13 cellular contexts compared by ENCODE assay signal in genomic region chr1:26282694-26283019, GRCh38. TPM values are rescaled to one million over a fixed set of nuclear protein-coding genes. Genes with fewer than 3 reads are reported as not detected.
DNase-seq lines count a peak whose midpoint lies in the region; ATAC-seq and TF ChIP-seq lines count a peak whose summit lies in the region.
"Had no signal": no experiment of that assay in that cellular context is flagged by ENCODE, and none has a peak within 500 bp of the region (broad histone marks: within the 10 kb centered on the region; RNA-seq: fewer than 3 reads in every experiment).

No MANE protein-coding gene starts in this region.

- intact Hi-C loops in gastrocnemius medialis (cut with DNase I; ENCODE audit: low total_unique reads) = no loop called here

- peaks cover 39% of the 10 kb centered on the region for H3K4me1 ChIP-seq in NT2/D1 (ENCODE audit: insufficient read depth, insufficient read length)
- H3K4me1 ChIP-seq in gastrocnemius medialis = peaks cover 51 to 66% of the 10 kb centered on the region in 2 donors

- peaks cover 78% of the 10 kb centered on the region for H3K4me1 Mint-ChIP-seq in T-helper 2 cell treated with Interferon-gamma antibody and Interleukin-4, amounts not matched to agents 5 μg/mL and 100 μg/mL, for 36 hours (ENCODE audit: low read depth)

- in situ Hi-C loops in gastrocnemius medialis (cut with MboI; ENCODE audit: low sequenced_read_pairs in 4 of 4) = no loop called here

- H3K9me3 ChIP-seq in NT2/D1 (ENCODE audit: insufficient read depth, low read length) (no peaks in the 10 kb centered on the region), gastrocnemius medialis (no peaks in the 10 kb centered on the region)
- H3K9me3 ChIP-seq: A549, uterus had no signal

- H3K36me3 Mint-ChIP-seq in T-helper 2 cell treated with Interferon-gamma antibody and Interleukin-4, amounts not matched to agents 5 μg/mL and 100 μg/mL, for 36 hours (ENCODE audit: low read depth) = peaks cover 60% of the 10 kb centered on the region

- peaks cover 43% of the 10 kb centered on the region for H3K36me3 ChIP-seq in NT2/D1 (ENCODE audit: insufficient read depth, insufficient read length, low read length)
- peaks cover 0 to 14% of the 10 kb centered on the region in 2 donors for H3K36me3 ChIP-seq in gastrocnemius medialis
- H3K36me3 ChIP-seq: uterus had no signal

- H3K27ac ChIP-seq in epithelial cell of prostate (peak overlapping the region; percentile 37), gastrocnemius medialis (peak overlapping the region; percentile 89 to 98 (median 93)), caudate nucleus (ENCODE audit: low read depth, low read length) (no peak overlapping the region)
- H3K27ac ChIP-seq: A549, KMS-11, uterus had no signal

- no peak for DNase-seq in T-helper 2 cell treated with Interferon-gamma antibody and Interleukin-4, amounts not matched to agents 5 μg/mL and 100 μg/mL, for 36 hours (ENCODE audit: low spot score)
- DNase-seq in T-helper 2 cell = no peak
- no peak for DNase-seq in NT2/D1 (ENCODE audit: low read depth, low spot score)
- DNase-seq in epithelial cell of prostate (ENCODE audit: low read depth, low spot score) = no peak
- no peak for DNase-seq in gastrocnemius medialis
- no peak for DNase-seq in caudate nucleus (lab: John Stamatoyannopoulos, UW)
- DNase-seq in activated gamma-delta T cell (lab: John Stamatoyannopoulos, UW) = no peak
- DNase-seq: activated CD4-positive, alpha-beta T cell treated with anti-CD3 and anti-CD28 coated beads, Interleukin-2, amount 50 U/mL, for 1 hour; uterus had no signal

- peak overlapping the region; percentile 97 for H3K27ac Mint-ChIP-seq in T-helper 2 cell treated with Interferon-gamma antibody and Interleukin-4, amounts not matched to agents 5 μg/mL and 100 μg/mL, for 36 hours

- peak overlapping the region; percentile 88 for H3K4me3 Mint-ChIP-seq in T-helper 2 cell treated with Interferon-gamma antibody and Interleukin-4, amounts not matched to agents 5 μg/mL and 100 μg/mL, for 36 hours

- TF ChIP-seq CTCF in gastrocnemius medialis (IDR thresholded peaks at IDR 0.05 in 4 of 5, conservative IDR thresholded peaks at IDR 0.05 in 1 of 5) = no peak

- no peaks in the 10 kb centered on the region for H3K27me3 Mint-ChIP-seq in T-helper 2 cell treated with Interferon-gamma antibody and Interleukin-4, amounts not matched to agents 5 μg/mL and 100 μg/mL, for 36 hours (ENCODE audit: low read depth)

- peak overlapping the region; percentile 57 for H3K9ac ChIP-seq in NT2/D1 (ENCODE audit: insufficient read length, low read depth)
- H3K9ac ChIP-seq: KMS-11 had no signal

- no peak for TF ChIP-seq POLR2A in gastrocnemius medialis (IDR thresholded peaks at IDR 0.05)

- no peaks in the 10 kb centered on the region for H3K9me3 Mint-ChIP-seq in T-helper 2 cell treated with Interferon-gamma antibody and Interleukin-4, amounts not matched to agents 5 μg/mL and 100 μg/mL, for 36 hours

- ATAC-seq in gastrocnemius medialis (no peak), GM19035 (IDR thresholded peaks at IDR 0.05; ENCODE audit: unreplicated experiment) (no peak)
- ATAC-seq: A549 had no signal

- H3K4me3 ChIP-seq in NT2/D1 (ENCODE audit: insufficient read length, low read depth) (no peak overlapping the region), gastrocnemius medialis (no peak overlapping the region)
- H3K4me3 ChIP-seq: A549, uterus had no signal

- H3K27me3 ChIP-seq in NT2/D1 (ENCODE audit: insufficient read depth, insufficient read length) (no peaks in the 10 kb centered on the region), gastrocnemius medialis (no peaks in the 10 kb centered on the region)
- H3K27me3 ChIP-seq: uterus had no signal

RNA-seq across cellular contexts. Expression of gene SH3BGRL3, which starts 2.8 kb away (rescaled TPM):
- total RNA-seq in gastrocnemius medialis = 10 to 100 TPM; 10.3 to 16.9 (median 13.1) TPM

RNA-seq across cellular contexts. Expression of gene UBXN11, which starts 23.8 kb away (rescaled TPM):
- total RNA-seq in gastrocnemius medialis = 1 to 10 TPM; 2.7 to 3.8 (median 3.4) TPM

RNA-seq across cellular contexts. Expression of gene CD52, which starts 35.1 kb away (rescaled TPM):
- 1 to 10 TPM in 2 of 4 donors, not detected in 2; 1.4 to 2.8 TPM for total RNA-seq in gastrocnemius medialis
- total RNA-seq: pulmonary artery endothelial cell had no signal

RNA-seq across cellular contexts. Expression of gene CEP85, which starts 48.7 kb away (rescaled TPM):
- total RNA-seq in gastrocnemius medialis = 10 to 100 TPM; 28.5 to 61.6 (median 41.3) TPM
